1 cellular context compared by ENCODE assay signal in the genomic region with DNA sequence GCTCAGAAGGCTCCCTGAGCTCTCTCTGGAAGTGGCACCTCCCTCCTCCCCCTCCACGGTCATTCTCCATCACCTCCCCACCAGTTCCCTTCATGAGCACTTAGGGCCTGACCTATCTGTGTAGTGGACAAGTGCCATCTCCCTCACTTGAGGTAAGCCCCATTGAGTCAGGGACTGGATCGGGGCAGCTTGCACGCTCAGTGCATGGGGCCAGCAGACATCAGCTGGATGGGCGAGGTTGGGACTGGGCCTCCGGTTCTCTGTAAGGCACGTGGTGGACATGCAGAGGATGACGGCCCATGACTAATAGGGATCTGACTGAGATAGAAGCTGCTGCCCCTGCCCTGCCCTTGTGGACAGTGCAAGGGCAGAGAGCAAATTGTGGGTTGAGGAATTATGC.
TF ChIP-seq lines count a peak whose summit lies in the region.

No MANE protein-coding gene starts in this region.

TF ChIP-seq in K562, 482 proteins besides CTCF, POLR2A, EP300 and RAD21 (continued from another document):
- TF ChIP-seq ZNF57 (CRISPR knock-in tag; IDR thresholded peaks at IDR 0.05) (no peak), ZNF263 (CRISPR knock-in tag; IDR thresholded peaks at IDR 0.05; ENCODE audit: borderline replicate concordance) (peak; percentile 44; the same call in 1 of the 2 replicates), BHLHE40 (IDR thresholded peaks at IDR 0.05; ENCODE audit: low read length) (peak; percentile 19; the same call in 1 of the 2 replicates), FOXM1 (IDR thresholded peaks at IDR 0.05; ENCODE audit: low read depth) (no peak), FOXM1 (CRISPR knock-in tag; IDR thresholded peaks at IDR 0.05; ENCODE audit: low read depth) (no peak), ZNF764 (CRISPR knock-in tag; IDR thresholded peaks at IDR 0.05; ENCODE audit: low read depth) (no peak), L3MBTL2 (IDR thresholded peaks at IDR 0.05) (0 out of 2 replicates have a peak, but pooled peaks have one; percentile 19)
- TF ChIP-seq, protein P1, sequence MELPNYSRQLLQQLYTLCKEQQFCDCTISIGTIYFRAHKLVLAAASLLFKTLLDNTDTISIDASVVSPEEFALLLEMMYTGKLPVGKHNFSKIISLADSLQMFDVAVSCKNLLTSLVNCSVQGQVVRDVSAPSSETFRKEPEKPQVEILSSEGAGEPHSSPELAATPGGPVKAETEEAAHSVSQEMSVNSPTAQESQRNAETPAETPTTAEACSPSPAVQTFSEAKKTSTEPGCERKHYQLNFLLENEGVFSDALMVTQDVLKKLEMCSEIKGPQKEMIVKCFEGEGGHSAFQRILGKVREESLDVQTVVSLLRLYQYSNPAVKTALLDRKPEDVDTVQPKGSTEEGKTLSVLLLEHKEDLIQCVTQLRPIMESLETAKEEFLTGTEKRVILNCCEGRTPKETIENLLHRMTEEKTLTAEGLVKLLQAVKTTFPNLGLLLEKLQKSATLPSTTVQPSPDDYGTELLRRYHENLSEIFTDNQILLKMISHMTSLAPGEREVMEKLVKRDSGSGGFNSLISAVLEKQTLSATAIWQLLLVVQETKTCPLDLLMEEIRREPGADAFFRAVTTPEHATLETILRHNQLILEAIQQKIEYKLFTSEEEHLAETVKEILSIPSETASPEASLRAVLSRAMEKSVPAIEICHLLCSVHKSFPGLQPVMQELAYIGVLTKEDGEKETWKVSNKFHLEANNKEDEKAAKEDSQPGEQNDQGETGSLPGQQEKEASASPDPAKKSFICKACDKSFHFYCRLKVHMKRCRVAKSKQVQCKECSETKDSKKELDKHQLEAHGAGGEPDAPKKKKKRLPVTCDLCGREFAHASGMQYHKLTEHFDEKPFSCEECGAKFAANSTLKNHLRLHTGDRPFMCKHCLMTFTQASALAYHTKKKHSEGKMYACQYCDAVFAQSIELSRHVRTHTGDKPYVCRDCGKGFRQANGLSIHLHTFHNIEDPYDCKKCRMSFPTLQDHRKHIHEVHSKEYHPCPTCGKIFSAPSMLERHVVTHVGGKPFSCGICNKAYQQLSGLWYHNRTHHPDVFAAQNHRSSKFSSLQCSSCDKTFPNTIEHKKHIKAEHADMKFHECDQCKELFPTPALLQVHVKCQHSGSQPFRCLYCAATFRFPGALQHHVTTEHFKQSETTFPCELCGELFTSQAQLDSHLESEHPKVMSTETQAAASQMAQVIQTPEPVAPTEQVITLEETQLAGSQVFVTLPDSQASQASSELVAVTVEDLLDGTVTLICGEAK (IDR thresholded peaks at IDR 0.05): no peak
- TF ChIP-seq, protein P1 (CRISPR knock-in tag; IDR thresholded peaks at IDR 0.05): no peak
- TF ChIP-seq, protein P2, sequence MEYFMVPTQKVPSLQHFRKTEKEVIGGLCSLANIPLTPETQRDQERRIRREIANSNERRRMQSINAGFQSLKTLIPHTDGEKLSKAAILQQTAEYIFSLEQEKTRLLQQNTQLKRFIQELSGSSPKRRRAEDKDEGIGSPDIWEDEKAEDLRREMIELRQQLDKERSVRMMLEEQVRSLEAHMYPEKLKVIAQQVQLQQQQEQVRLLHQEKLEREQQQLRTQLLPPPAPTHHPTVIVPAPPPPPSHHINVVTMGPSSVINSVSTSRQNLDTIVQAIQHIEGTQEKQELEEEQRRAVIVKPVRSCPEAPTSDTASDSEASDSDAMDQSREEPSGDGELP (CRISPR knock-in tag; IDR thresholded peaks at IDR 0.05; ENCODE audit: borderline replicate concordance): peak; percentile 15; the same call in 1 of the 2 replicates
